1 cellular context compared by ENCODE assay signal in genomic region chr5:83484294-83484693, GRCh38.
TF ChIP-seq lines count a peak whose summit lies in the region.

No MANE protein-coding gene starts in this region.

TF ChIP-seq in IMR-90, 13 proteins besides CTCF, POLR2A, EP300 and RAD21 (continued from another document):
- no peak for TF ChIP-seq MAZ (IDR thresholded peaks at IDR 0.05; ENCODE audit: borderline replicate concordance, low read depth, low read length)
- no peak for TF ChIP-seq RFX5 (IDR thresholded peaks at IDR 0.05; ENCODE audit: low read depth, low read length)
